8 cellular contexts compared by ENCODE assay signal in the genomic region with DNA sequence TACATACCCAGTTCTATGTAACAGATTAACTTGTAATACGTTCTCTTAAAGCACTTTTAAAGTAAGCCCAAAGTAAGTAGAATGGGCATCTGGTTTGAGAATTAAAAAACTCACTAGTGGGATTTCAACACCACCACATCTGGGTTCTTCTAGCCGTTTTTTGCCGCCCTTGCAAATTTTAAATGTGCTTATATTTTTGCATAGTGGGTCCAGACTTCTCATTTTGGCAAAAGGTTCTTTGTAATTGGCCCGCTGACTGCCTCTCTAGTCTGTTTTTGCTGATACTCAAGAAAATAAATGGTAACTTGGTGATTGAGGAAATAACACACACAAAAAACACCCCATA. TPM values are rescaled to one million over a fixed set of nuclear protein-coding genes. Genes with fewer than 3 reads are reported as not detected.
DNase-seq lines count a peak whose midpoint lies in the region; ATAC-seq, FAIRE-seq and TF ChIP-seq lines count a peak whose summit lies in the region.

No MANE protein-coding gene starts in this region.

- H3K36me3 Mint-ChIP-seq in mesothelial cell of epicardium: peaks cover 7% of the 10 kb centered on the region

- H3K4me1 ChIP-seq in heart right ventricle (peaks cover 0 to 35% (median 14%) of the 10 kb centered on the region in 9 donors), aorta (ENCODE audit: control insufficient read depth in 1 of 2, insufficient read depth in 2 of 2, low read length in 2 of 2) (no peaks in the 10 kb centered on the region)

- ATAC-seq in heart right ventricle (no peak), Right ventricle myocardium inferior (no peak), aorta (ENCODE audit: low FRiP score) (no peak), HG02588 (IDR thresholded peaks at IDR 0.05; ENCODE audit: unreplicated experiment) (no peak)

- no peak for FAIRE-seq in HTR-8/SVneo (lab: Jason Lieb, UNC)

- DNase-seq in heart right ventricle (peak in 1 of 2 donors; percentile 5), Right ventricle myocardium inferior (ENCODE audit: missing footprints) (no peak), brain microvascular endothelial cell (no peak), mesothelial cell of epicardium (ENCODE audit: low spot score in 2 of 2, unreplicated experiment in 2 of 2) (no peak), aorta (no peak), DMS53 treated with DMSO at 0.1 percent for 48 hours (lab: John Stamatoyannopoulos, UW; ENCODE audit: unreplicated experiment) (no peak), HTR-8/SVneo (ENCODE audit: insufficient read length, low spot score) (no peak)

- 76 to 83% methylated on average over 4 of the region's 4 CpGs for WGBS in heart right ventricle, 2 donors
- WGBS in aorta, 2 donors: 56 to 59% methylated on average over 4 of the region's 4 CpGs

- peak overlapping the region; percentile 81 for H3K4me3 Mint-ChIP-seq in mesothelial cell of epicardium

- H3K27me3 Mint-ChIP-seq in mesothelial cell of epicardium (ENCODE audit: low read depth): no peaks in the 10 kb centered on the region

- H3K9me3 ChIP-seq in heart right ventricle: no peaks in the 10 kb centered on the region
- H3K9me3 ChIP-seq in aorta (ENCODE audit: control insufficient read depth, low read length): no peaks in the 10 kb centered on the region

- intact Hi-C loops in heart right ventricle (cut with DNase I) (loop anchor here in 4 of 10 donors (2.0 to 10.0 kb wide), 5 partner anchors 20 to 730 kb away; a partner anchor contains a TSS), Right ventricle myocardium inferior (cut with DNase I) (loop anchor here (2.0 to 10.0 kb wide), 3 partner anchors 20 to 670 kb away; a partner anchor contains a TSS), aorta (cut with DNase I) (loop anchor here (2.0 to 10.0 kb wide), 2 partner anchors 68 to 130 kb away; no protein-coding TSS in a partner anchor)

- TF ChIP-seq CTCF in heart right ventricle (IDR thresholded peaks at IDR 0.05) (no peak), brain microvascular endothelial cell (IDR thresholded peaks at IDR 0.05; ENCODE audit: low read depth, low read length, missing control alignments) (no peak), mesothelial cell of epicardium (IDR thresholded peaks at IDR 0.05; ENCODE audit: unreplicated experiment) (no peak)

- H3K4me1 Mint-ChIP-seq in mesothelial cell of epicardium: peaks cover 7% of the 10 kb centered on the region

- H3K27me3 ChIP-seq in heart right ventricle (no peaks in the 10 kb centered on the region), brain microvascular endothelial cell (replicated peaks) (no peaks in the 10 kb centered on the region), aorta (ENCODE audit: control insufficient read depth in 1 of 2, insufficient read depth in 2 of 2, low read length in 1 of 2) (no peaks in the 10 kb centered on the region)

- peak overlapping the region; percentile 45 to 90 (median 82) for H3K4me3 ChIP-seq in heart right ventricle
- H3K4me3 ChIP-seq in brain microvascular endothelial cell (ENCODE audit: low read depth, low read length): peak overlapping the region; percentile 68
- peak overlapping the region; percentile 4 to 86 for H3K4me3 ChIP-seq in aorta (ENCODE audit: low read length in 2 of 2)

- H3K36me3 ChIP-seq in heart right ventricle (peaks cover 0 to 39% (median 6%) of the 10 kb centered on the region in 9 donors), brain microvascular endothelial cell (replicated peaks) (peaks cover 6% of the 10 kb centered on the region), aorta (ENCODE audit: control insufficient read depth in 1 of 2, insufficient read depth in 2 of 2, low read length in 1 of 2) (peaks cover under 1 to 2% of the 10 kb centered on the region in 2 donors)

- H3K27ac ChIP-seq in heart right ventricle (peak overlapping the region; percentile 76 to 99 (median 95)), brain microvascular endothelial cell (peak overlapping the region; percentile 70), aorta (ENCODE audit: low read depth in 1 of 2, low read length in 2 of 2) (peak overlapping the region; percentile 51 to 99)

- H3K9me3 Mint-ChIP-seq in mesothelial cell of epicardium: no peaks in the 10 kb centered on the region

- peak overlapping the region; percentile 78 for H3K27ac Mint-ChIP-seq in mesothelial cell of epicardium

- in situ Hi-C loops in brain microvascular endothelial cell (cut with HindIII; ENCODE audit: low pct_ligation_motif_present, low sequenced_read_pairs): no loop called here

RNA-seq across cellular contexts. Expression of a gene that starts 0.6 kb away (rescaled TPM):
- total RNA-seq in heart right ventricle: 1 to 10 TPM; 3.6 to 7.2 (median 5.3) TPM
- 10 to 100 TPM in 1 of 2 donors, 1 to 10 TPM in 1; 3.1 to 12.2 TPM for polyA plus RNA-seq in heart right ventricle
- total RNA-seq in Right ventricle myocardium inferior: 3.6 TPM
- 5.6 to 6.8 TPM (median 5.9 TPM) in 3 replicates for total RNA-seq in mesothelial cell of epicardium
- total RNA-seq in aorta: 10 to 100 TPM; 10.2 to 11.5 TPM
- polyA plus RNA-seq in aorta: 10 to 100 TPM; 12.9 to 19.5 TPM

RNA-seq across cellular contexts. Expression of a gene that starts 20.4 kb away (rescaled TPM):
- total RNA-seq in heart right ventricle (10 to 100 TPM; 10.2 to 27.6 (median 17.1) TPM), Right ventricle myocardium inferior (12.9 TPM), mesothelial cell of epicardium (29.2 to 30.8 TPM (median 30.0 TPM) in 3 replicates), aorta (10 to 100 TPM; 25.1 to 25.2 TPM)
- polyA plus RNA-seq in heart right ventricle (1 to 10 TPM; 5.1 to 6.5 TPM), aorta (1 to 10 TPM; 5.0 to 7.5 TPM)

RNA-seq across cellular contexts. Expression of a gene that starts 54.3 kb away (rescaled TPM):
- 100 to 1,000 TPM in 9 of 10 donors, 10 to 100 TPM in 1; 93.2 to 340 (median 261) TPM for total RNA-seq in heart right ventricle
- 100 to 1,000 TPM in 1 of 2 donors, 10 to 100 TPM in 1; 22.2 to 102 TPM for polyA plus RNA-seq in heart right ventricle
- 128 TPM for total RNA-seq in Right ventricle myocardium inferior
- 20.3 to 21.2 TPM (median 20.8 TPM) in 3 replicates for total RNA-seq in mesothelial cell of epicardium
- 10 to 100 TPM; 31.4 to 32.1 TPM for total RNA-seq in aorta
- 10 to 100 TPM; 22.5 to 24.3 TPM for polyA plus RNA-seq in aorta
